Comparison of ENCODE assay signal across 17 cellular contexts in the genomic region with DNA sequence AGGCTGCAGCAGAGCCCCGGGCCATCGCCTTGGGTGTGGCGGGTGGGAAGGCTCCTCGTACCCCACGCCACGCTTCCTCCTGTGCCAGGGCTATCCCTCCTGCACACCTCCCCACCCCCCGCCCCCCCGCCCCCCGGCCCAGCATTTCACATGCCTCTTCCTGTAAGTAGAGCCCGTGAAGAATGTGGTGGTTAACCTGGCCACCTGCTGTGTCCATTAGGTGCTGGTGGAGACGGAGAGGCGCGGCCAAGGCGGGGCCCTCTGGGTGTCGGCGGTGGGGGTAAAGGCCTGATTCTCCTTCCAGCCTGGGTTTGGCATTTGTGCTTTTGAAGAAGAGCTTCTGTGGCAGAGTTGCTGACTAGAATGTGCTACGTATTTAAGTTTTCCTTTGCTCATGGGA.
"Had no signal": no experiment of that assay in that cellular context is flagged by ENCODE, and none has a peak within 500 bp of the region (broad histone marks: within the 10 kb centered on the region; RNA-seq: fewer than 3 reads in every experiment).

No MANE protein-coding gene starts in this region.

- H3K9me3 ChIP-seq: suprapubic skin, vagina had no signal

- H3K27me3 ChIP-seq: cardiac muscle cell, vagina had no signal

- H3K27ac Mint-ChIP-seq: activated naive CD8-positive, alpha-beta T cell treated with anti-CD3 and anti-CD28 coated beads for 36 hours; activated T-helper 17 cell treated with anti-CD3 and anti-CD28 coated beads, Interleukin-2, amount 50 U/mL, for 72 hours; effector memory CD8-positive, alpha-beta T cell; T-helper 1 cell treated with Interleukin-12 subunit alpha and Interleukin-12 subunit beta and Interleukin-4 antibody, amounts not matched to agents 30 μg/mL and 1 μg/mL, for 36 hours had no signal

- H3K9me3 Mint-ChIP-seq: activated naive CD8-positive, alpha-beta T cell treated with anti-CD3 and anti-CD28 coated beads for 36 hours; activated T-helper 17 cell treated with anti-CD3 and anti-CD28 coated beads, Interleukin-2, amount 50 U/mL, for 72 hours; effector memory CD8-positive, alpha-beta T cell; T-helper 1 cell treated with Interleukin-12 subunit alpha and Interleukin-12 subunit beta and Interleukin-4 antibody, amounts not matched to agents 30 μg/mL and 1 μg/mL, for 36 hours had no signal

- ATAC-seq: activated T-helper 17 cell treated with anti-CD3 and anti-CD28 coated beads, Interleukin-2, amount 50 U/mL, for 72 hours; effector memory CD8-positive, alpha-beta T cell; left cardiac atrium had no signal

- H3K36me3 Mint-ChIP-seq: activated naive CD8-positive, alpha-beta T cell treated with anti-CD3 and anti-CD28 coated beads for 36 hours had no signal

- H3K36me3 ChIP-seq: cardiac muscle cell, suprapubic skin, vagina had no signal

- H3K4me1 ChIP-seq: suprapubic skin, vagina had no signal

- H3K4me3 Mint-ChIP-seq: activated naive CD8-positive, alpha-beta T cell treated with anti-CD3 and anti-CD28 coated beads for 36 hours; activated T-helper 17 cell treated with anti-CD3 and anti-CD28 coated beads, Interleukin-2, amount 50 U/mL, for 72 hours; effector memory CD8-positive, alpha-beta T cell; T-helper 1 cell treated with Interleukin-12 subunit alpha and Interleukin-12 subunit beta and Interleukin-4 antibody, amounts not matched to agents 30 μg/mL and 1 μg/mL, for 36 hours had no signal

- DNase-seq: activated CD4-positive, alpha-beta T cell treated with anti-CD3 and anti-CD28 coated beads, Interleukin-2, amount 50 U/mL, for 4 hours; activated naive CD4-positive, alpha-beta T cell; activated naive CD8-positive, alpha-beta T cell treated with anti-CD3 and anti-CD28 coated beads for 36 hours; amygdala; dermis blood vessel endothelial cell; effector memory CD8-positive, alpha-beta T cell; left cardiac atrium; midbrain; stimulated activated CD4-positive, alpha-beta T cell treated with anti-CD3 and anti-CD28 coated beads, Interleukin-12 subunit alpha, Interleukin-12 subunit beta, amount 100 ng/mL, for 4 hours; stimulated activated CD4-positive, alpha-beta T cell treated with anti-CD3 and anti-CD28 coated beads, Interleukin-2, amount 100 ng/mL, for 24 hours; stimulated activated naive CD4-positive, alpha-beta T cell treated with Interleukin-2 at 50 U/mL for 16 hours; trophoblast cell had no signal

- H3K4me1 Mint-ChIP-seq: activated naive CD8-positive, alpha-beta T cell treated with anti-CD3 and anti-CD28 coated beads for 36 hours; activated T-helper 17 cell treated with anti-CD3 and anti-CD28 coated beads, Interleukin-2, amount 50 U/mL, for 72 hours had no signal

- H3K4me3 ChIP-seq: cardiac muscle cell, suprapubic skin, vagina had no signal

- H3K27ac ChIP-seq: cardiac muscle cell, suprapubic skin, vagina had no signal
